Comparison of ENCODE assay signal across 15 cellular contexts in genomic region chr1:40914927-40915569, GRCh38.
"Had no signal": no experiment of that assay in that cellular context is flagged by ENCODE, and none has a peak within 500 bp of the region (broad histone marks: within the 10 kb centered on the region; RNA-seq: fewer than 3 reads in every experiment).

No MANE protein-coding gene starts in this region.

- H3K4me3 Mint-ChIP-seq: activated naive CD8-positive, alpha-beta T cell treated with anti-CD3 and anti-CD28 coated beads for 36 hours; activated T-cell treated with anti-CD3 and anti-CD28 coated beads, Interleukin-2, amount 50 U/mL, for 24 hours; nephron; stimulated activated naive CD8-positive, alpha-beta T cell treated with anti-CD3 and anti-CD28 coated beads, Interleukin-15, Interleukin-2, amounts not matched to agents 100 ng/mL and 50 ng/mL, for 24 hours had no signal

- DNase-seq: activated CD4-positive, alpha-beta T cell treated with anti-CD3 and anti-CD28 coated beads, Interleukin-2, amount 50 U/mL, for 1 hour; activated gamma-delta T cell treated with Interleukin-2 at 50 U/mL for 16 hours; activated naive CD8-positive, alpha-beta T cell treated with anti-CD3 and anti-CD28 coated beads for 36 hours; activated T-cell treated with anti-CD3 and anti-CD28 coated beads, Interleukin-2, amount 50 U/mL, for 24 hours; foreskin keratinocyte; heart left ventricle; mesenchymal stem cell; stimulated activated CD4-positive, alpha-beta T cell treated with anti-CD3 and anti-CD28 coated beads, Interleukin-4, amount 100 ng/mL, for 1 hour; stimulated activated CD8-positive, alpha-beta memory T cell treated with anti-CD3 and anti-CD28 coated beads, Interleukin-4, amount 100 ng/mL, for 48 hours had no signal

- H3K27ac ChIP-seq: foreskin keratinocyte, heart left ventricle, prostate gland, tibial nerve had no signal

- FAIRE-seq: colon, islet of Langerhans had no signal

- ATAC-seq: foreskin keratinocyte had no signal

- H3K4me1 ChIP-seq: foreskin keratinocyte, heart left ventricle, prostate gland had no signal

- H3K27ac Mint-ChIP-seq: activated naive CD8-positive, alpha-beta T cell treated with anti-CD3 and anti-CD28 coated beads for 36 hours; activated T-cell treated with anti-CD3 and anti-CD28 coated beads, Interleukin-2, amount 50 U/mL, for 24 hours; nephron; stimulated activated naive CD8-positive, alpha-beta T cell treated with anti-CD3 and anti-CD28 coated beads, Interleukin-15, Interleukin-2, amounts not matched to agents 100 ng/mL and 50 ng/mL, for 24 hours had no signal

- H3K36me3 ChIP-seq: heart left ventricle, prostate gland, tibial nerve had no signal

- H3K27me3 ChIP-seq: foreskin keratinocyte, heart left ventricle, tibial nerve had no signal

- H3K27me3 Mint-ChIP-seq: activated naive CD8-positive, alpha-beta T cell treated with anti-CD3 and anti-CD28 coated beads for 36 hours; activated T-cell treated with anti-CD3 and anti-CD28 coated beads, Interleukin-2, amount 50 U/mL, for 24 hours; stimulated activated naive CD8-positive, alpha-beta T cell treated with anti-CD3 and anti-CD28 coated beads, Interleukin-15, Interleukin-2, amounts not matched to agents 100 ng/mL and 50 ng/mL, for 24 hours had no signal

- H3K9me3 ChIP-seq: heart left ventricle, prostate gland, tibial nerve had no signal

- H3K4me1 Mint-ChIP-seq: activated naive CD8-positive, alpha-beta T cell treated with anti-CD3 and anti-CD28 coated beads for 36 hours; nephron had no signal

- H3K9me3 Mint-ChIP-seq: activated naive CD8-positive, alpha-beta T cell treated with anti-CD3 and anti-CD28 coated beads for 36 hours; activated T-cell treated with anti-CD3 and anti-CD28 coated beads, Interleukin-2, amount 50 U/mL, for 24 hours; nephron; stimulated activated naive CD8-positive, alpha-beta T cell treated with anti-CD3 and anti-CD28 coated beads, Interleukin-15, Interleukin-2, amounts not matched to agents 100 ng/mL and 50 ng/mL, for 24 hours had no signal

- H3K36me3 Mint-ChIP-seq: activated naive CD8-positive, alpha-beta T cell treated with anti-CD3 and anti-CD28 coated beads for 36 hours had no signal

- H3K4me3 ChIP-seq: heart left ventricle, prostate gland, tibial nerve had no signal
